In genomic region chr6:74459260-74459659, GRCh38 we compare ENCODE assay signal across 24 cellular contexts.
"Had no signal": no experiment of that assay in that cellular context is flagged by ENCODE, and none has a peak within 500 bp of the region (broad histone marks: within the 10 kb centered on the region; RNA-seq: fewer than 3 reads in every experiment).

No MANE protein-coding gene starts in this region.

- H3K36me3 ChIP-seq: esophagus squamous epithelium, gastrocnemius medialis, lower lobe of right lung, neutrophil, pancreas, thyroid gland had no signal

- H3K4me3 Mint-ChIP-seq: effector memory CD8-positive, alpha-beta T cell; natural killer cell; stimulated activated naive CD8-positive, alpha-beta T cell treated with anti-CD3 and anti-CD28 coated beads, Interleukin-15, amount 100 ng/mL, for 72 hours; type B pancreatic cell had no signal

- H3K27ac Mint-ChIP-seq: effector memory CD8-positive, alpha-beta T cell; natural killer cell; stimulated activated naive CD8-positive, alpha-beta T cell treated with anti-CD3 and anti-CD28 coated beads, Interleukin-15, amount 100 ng/mL, for 72 hours; type B pancreatic cell had no signal

- H3K4me3 ChIP-seq: esophagus squamous epithelium, gastrocnemius medialis, lower lobe of right lung, pancreas, smooth muscle cell, thyroid gland had no signal

- FAIRE-seq: endometrium, keratinocyte, pancreas had no signal

- H3K4me1 ChIP-seq: esophagus squamous epithelium, gastrocnemius medialis, lower lobe of right lung, pancreas, thyroid gland had no signal

- H3K27ac ChIP-seq: esophagus squamous epithelium, gastrocnemius medialis, lower lobe of right lung, neutrophil, pancreas, thyroid gland had no signal

- H3K4me2 ChIP-seq: smooth muscle cell had no signal

- H3K9me3 ChIP-seq: esophagus squamous epithelium, gastrocnemius medialis, lower lobe of right lung, neutrophil, pancreas, thyroid gland had no signal

- ATAC-seq: effector memory CD8-positive, alpha-beta T cell; gastrocnemius medialis; left ventricle myocardium superior; lower lobe of right lung; natural killer cell; pancreas; sciatic nerve; stimulated activated naive CD8-positive, alpha-beta T cell treated with anti-CD3 and anti-CD28 coated beads, Interleukin-15, amount 100 ng/mL, for 72 hours had no signal

- H3K4me1 Mint-ChIP-seq: natural killer cell; stimulated activated naive CD8-positive, alpha-beta T cell treated with anti-CD3 and anti-CD28 coated beads, Interleukin-15, amount 100 ng/mL, for 72 hours had no signal

- H3K27me3 ChIP-seq: esophagus squamous epithelium, gastrocnemius medialis, neutrophil, pancreas, thyroid gland had no signal

- H3K27me3 Mint-ChIP-seq: effector memory CD8-positive, alpha-beta T cell; stimulated activated naive CD8-positive, alpha-beta T cell treated with anti-CD3 and anti-CD28 coated beads, Interleukin-15, amount 100 ng/mL, for 72 hours had no signal

- H3K36me3 Mint-ChIP-seq: natural killer cell, type B pancreatic cell had no signal

- DNase-seq: cortex of kidney; effector memory CD8-positive, alpha-beta T cell; erythroblast; esophagus squamous epithelium; foreskin fibroblast; gastrocnemius medialis; head of caudate nucleus; left ventricle myocardium superior; lower lobe of right lung; natural killer cell; pancreas; stimulated activated CD4-positive, alpha-beta T cell treated with anti-CD3 and anti-CD28 coated beads, Interleukin-12 subunit alpha, Interleukin-12 subunit beta, amount 100 ng/mL, for 4 hours; stimulated activated CD4-positive, alpha-beta T cell treated with anti-CD3 and anti-CD28 coated beads, Interleukin-1b, Interleukin-23, amount 100 ng/mL, for 48 hours; stimulated activated CD4-positive, alpha-beta T cell treated with anti-CD3 and anti-CD28 coated beads, Interleukin-4, amount 100 ng/mL, for 1 hour; stimulated activated CD8-positive, alpha-beta memory T cell treated with anti-CD3 and anti-CD28 coated beads, Interleukin-4, amount 100 ng/mL, for 48 hours; stimulated activated naive CD4-positive, alpha-beta T cell; stimulated activated naive CD8-positive, alpha-beta T cell treated with anti-CD3 and anti-CD28 coated beads, Interleukin-15, amount 100 ng/mL, for 72 hours; thyroid gland had no signal
